In genomic region chr2:240178564-240178963, GRCh38 we compare ENCODE assay signal across 31 cellular contexts. TPM values are rescaled to one million over a fixed set of nuclear protein-coding genes. Genes with fewer than 3 reads are reported as not detected.
"Had no signal": no experiment of that assay in that cellular context is flagged by ENCODE, and none has a peak within 500 bp of the region (broad histone marks: within the 10 kb centered on the region; RNA-seq: fewer than 3 reads in every experiment).

No MANE protein-coding gene starts in this region.

- H3K27ac ChIP-seq: breast epithelium, esophagus muscularis mucosa, foreskin keratinocyte, heart left ventricle, skin epidermis, thyroid gland, upper lobe of left lung, VCaP had no signal

- H3K36me3 Mint-ChIP-seq: stimulated activated memory B cell treated with anti-CD40 and anti-IgM and Interleukin-4, amounts not matched to agents 10 μg/mL and 1 μg/mL and 100 μg/mL, for 72 hours had no signal

- ATAC-seq: activated CD8-positive, alpha-beta T cell treated with anti-CD3 and anti-CD28 coated beads for 36 hours; activated naive CD8-positive, alpha-beta T cell treated with anti-CD3 and anti-CD28 coated beads, Interleukin-2, amount 50 U/mL, for 24 hours; activated T-cell treated with anti-CD3 and anti-CD28 coated beads, Interleukin-2, amount 50 U/mL, for 4 hours; activated T-helper 17 cell treated with anti-CD3 and anti-CD28 coated beads, Interleukin-2, amount 50 U/mL, for 72 hours; foreskin keratinocyte; heart left ventricle; right cardiac atrium; stimulated activated memory B cell treated with anti-CD40 and anti-IgM and Interleukin-4, amounts not matched to agents 10 μg/mL and 1 μg/mL and 100 μg/mL, for 72 hours; stimulated activated naive CD8-positive, alpha-beta T cell treated with anti-CD3 and anti-CD28 coated beads, Interleukin-15, amount 100 ng/mL, for 72 hours had no signal

- H3K4me3 ChIP-seq: breast epithelium, esophagus muscularis mucosa, heart left ventricle, skin epidermis, thyroid gland, upper lobe of left lung had no signal

- H3K4me1 ChIP-seq: breast epithelium, esophagus muscularis mucosa, foreskin keratinocyte, heart left ventricle, thyroid gland, upper lobe of left lung had no signal

- H3K9me3 ChIP-seq: breast epithelium, esophagus muscularis mucosa, heart left ventricle, thyroid gland, upper lobe of left lung had no signal

- FAIRE-seq: TTC549 had no signal

- H3K27ac Mint-ChIP-seq: activated CD8-positive, alpha-beta T cell treated with anti-CD3 and anti-CD28 coated beads for 36 hours; activated naive CD8-positive, alpha-beta T cell treated with anti-CD3 and anti-CD28 coated beads, Interleukin-2, amount 50 U/mL, for 24 hours; activated T-helper 17 cell treated with anti-CD3 and anti-CD28 coated beads, Interleukin-2, amount 50 U/mL, for 72 hours; dendritic cell treated with granulocyte-macrophage colony-stimulating factor and Interleukin-4, amounts not matched to agents 40 ng/mL and 50 ng/mL, for 4 days; nephron; stimulated activated memory B cell treated with anti-CD40 and anti-IgM and Interleukin-4, amounts not matched to agents 10 μg/mL and 1 μg/mL and 100 μg/mL, for 72 hours; stimulated activated naive CD8-positive, alpha-beta T cell treated with anti-CD3 and anti-CD28 coated beads, Interleukin-15, amount 100 ng/mL, for 72 hours had no signal

- H3K36me3 ChIP-seq: breast epithelium, esophagus muscularis mucosa, heart left ventricle, thyroid gland, upper lobe of left lung had no signal

- H3K27me3 ChIP-seq: thyroid gland, upper lobe of left lung had no signal

- H3K9me3 Mint-ChIP-seq: activated CD8-positive, alpha-beta T cell treated with anti-CD3 and anti-CD28 coated beads for 36 hours; activated naive CD8-positive, alpha-beta T cell treated with anti-CD3 and anti-CD28 coated beads, Interleukin-2, amount 50 U/mL, for 24 hours; activated T-cell treated with anti-CD3 and anti-CD28 coated beads, Interleukin-2, amount 50 U/mL, for 4 hours; activated T-helper 17 cell treated with anti-CD3 and anti-CD28 coated beads, Interleukin-2, amount 50 U/mL, for 72 hours; dendritic cell treated with granulocyte-macrophage colony-stimulating factor and Interleukin-4, amounts not matched to agents 40 ng/mL and 50 ng/mL, for 4 days; nephron; stimulated activated naive CD8-positive, alpha-beta T cell treated with anti-CD3 and anti-CD28 coated beads, Interleukin-15, amount 100 ng/mL, for 72 hours had no signal

- DNase-seq: activated CD4-positive, alpha-beta T cell treated with anti-CD3 and anti-CD28 coated beads, Interleukin-2, amount 50 U/mL, for 1 hour; activated CD4-positive, CD25-positive, alpha-beta regulatory T cell treated with anti-CD3 and anti-CD28 coated beads, Interleukin-2, amount 50 U/mL, for 72 hours; activated CD8-positive, alpha-beta T cell treated with anti-CD3 and anti-CD28 coated beads for 36 hours; activated gamma-delta T cell treated with Interleukin-2 at 50 U/mL for 16 hours; activated naive CD4-positive, alpha-beta T cell treated with anti-CD3 and anti-CD28 coated beads, Interleukin-2, amount 50 U/mL, for 16 hours; activated naive CD8-positive, alpha-beta T cell treated with anti-CD3 and anti-CD28 coated beads, Interleukin-2, amount 50 U/mL, for 24 hours; activated T-cell treated with anti-CD3 and anti-CD28 coated beads, Interleukin-2, amount 50 U/mL, for 4 hours; central memory CD4-positive, alpha-beta T cell; foreskin keratinocyte; hypothalamus; right cardiac atrium; stimulated activated CD4-positive, alpha-beta T cell treated with anti-CD3 and anti-CD28 coated beads, Interleukin-1b, Interleukin-23, amount 100 ng/mL, for 48 hours; stimulated activated CD4-positive, alpha-beta T cell treated with anti-CD3 and anti-CD28 coated beads, Interleukin-4, amount 100 ng/mL, for 4 hours; stimulated activated CD8-positive, alpha-beta memory T cell treated with anti-CD3 and anti-CD28 coated beads, Interleukin-4, amount 100 ng/mL, for 48 hours; stimulated activated naive CD8-positive, alpha-beta T cell treated with anti-CD3 and anti-CD28 coated beads, Interleukin-15, amount 100 ng/mL, for 72 hours; thyroid gland; upper lobe of left lung had no signal

RNA-seq across cellular contexts. Expression of gene OTOS, which starts 38.1 kb away (rescaled TPM):
- total RNA-seq: activated CD8-positive, alpha-beta T cell treated with anti-CD3 and anti-CD28 coated beads for 36 hours; activated T-cell treated with anti-CD3 and anti-CD28 coated beads, Interleukin-2, amount 50 U/mL, for 4 hours; activated T-helper 17 cell treated with anti-CD3 and anti-CD28 coated beads, Interleukin-2, amount 50 U/mL, for 72 hours; breast epithelium; esophagus muscularis mucosa; foreskin keratinocyte; kidney epithelial cell; lower leg skin; osteoblast; right cardiac atrium; T-helper 1 cell treated with Interleukin-12 subunit alpha and Interleukin-12 subunit beta and Interleukin-4 antibody, amounts not matched to agents 30 ng/mL and 1 ng/mL, for 36 hours; upper lobe of left lung had no signal
- polyA plus RNA-seq: foreskin keratinocyte, heart left ventricle, right cardiac atrium had no signal
